In genomic region chr1:12339861-12340557, GRCh38 we compare ENCODE assay signal across 14 cellular contexts.
DNase-seq lines count a peak whose midpoint lies in the region; ATAC-seq and TF ChIP-seq lines count a peak whose summit lies in the region.
"Had no signal": no experiment of that assay in that cellular context is flagged by ENCODE, and none has a peak within 500 bp of the region (broad histone marks: within the 10 kb centered on the region; RNA-seq: fewer than 3 reads in every experiment).

No MANE protein-coding gene starts in this region.

- TF ChIP-seq CTCF in WERI-Rb-1 (IDR thresholded peaks at IDR 0.05; ENCODE audit: low read depth, low read length) (no peak), left lung (IDR thresholded peaks at IDR 0.05) (no peak), GM10266 (IDR thresholded peaks at IDR 0.05; ENCODE audit: control insufficient read depth, insufficient read depth, low read depth, missing control alignments) (no peak), lower lobe of right lung (IDR thresholded peaks at IDR 0.05) (no peak)

- H3K36me3 ChIP-seq in WERI-Rb-1 (peaks cover 4% of the 10 kb centered on the region), left lung (peaks cover 0 to 30% of the 10 kb centered on the region in 2 donors), lower lobe of right lung (peaks cover 48% of the 10 kb centered on the region)

- intact Hi-C loops in left lung (cut with DNase I), result no loop called here
- intact Hi-C loops in lower lobe of right lung (cut with DNase I), result no loop called here

- H3K4me3 ChIP-seq in WERI-Rb-1 (ENCODE audit: low read depth, low read length) (no peak overlapping the region; the same call in 1 of the 2 replicates), left lung (no peak overlapping the region), lower lobe of right lung (no peak overlapping the region)
- H3K4me3 ChIP-seq: SJSA1, testis had no signal

- H3K9me3 ChIP-seq in WERI-Rb-1 (ENCODE audit: severe bottlenecking) (no peaks in the 10 kb centered on the region), left lung (no peaks in the 10 kb centered on the region), lower lobe of right lung (no peaks in the 10 kb centered on the region)
- H3K9me3 ChIP-seq: SJSA1, testis had no signal

- H3K27me3 ChIP-seq in WERI-Rb-1 (ENCODE audit: insufficient read depth, low read depth, severe bottlenecking) (no peaks in the 10 kb centered on the region), left lung (no peaks in the 10 kb centered on the region), lower lobe of right lung (ENCODE audit: low read depth) (no peaks in the 10 kb centered on the region)
- H3K27me3 ChIP-seq: SJSA1, testis had no signal

- H3K4me1 ChIP-seq in left lung, result peaks cover 12 to 19% of the 10 kb centered on the region in 2 donors
- peaks cover 38% of the 10 kb centered on the region for H3K4me1 ChIP-seq in lower lobe of right lung
- H3K4me1 ChIP-seq: SJSA1 had no signal

- H3K27ac ChIP-seq in WERI-Rb-1, result peak overlapping the region; percentile 53
- no peak overlapping the region for H3K27ac ChIP-seq in left lung
- H3K27ac ChIP-seq in lower lobe of right lung, result no peak overlapping the region
- H3K27ac ChIP-seq: SJSA1 had no signal

- peak; percentile 40 for ATAC-seq in left lung
- ATAC-seq in lower lobe of right lung, result no peak

- DNase-seq in DMS153 (lab: John Stamatoyannopoulos, UW) (peak; percentile 72), NCI-H2081 (lab: John Stamatoyannopoulos, UW) (peak; percentile 47 to 67), WERI-Rb-1 (no peak), left lung (no peak), C1 segment of cervical spinal cord (lab: John Stamatoyannopoulos, UW) (no peak), GDM1 (lab: John Stamatoyannopoulos, UW) (no peak), GM10266 (ENCODE audit: extremely low spot score) (no peak), lower lobe of right lung (no peak)
- DNase-seq: activated CD4-positive, alpha-beta T cell treated with anti-CD3 and anti-CD28 coated beads, Interleukin-2, amount 10 ng/mL, durations not matched to agents 7 days and 5 days; activated naive CD4-positive, alpha-beta T cell treated with Interleukin-2 at 50 U/mL for 16 hours; cortex of kidney; left cardiac atrium; testis had no signal

Comparison
In these comparisons a context has a peak if more than half of its experiments do, and no peak if none do; other contexts are left out.
1. DNase-seq: peak in DMS153 (single experiment) and NCI-H2081 (2 of 2); none in WERI-Rb-1 (single experiment), left lung (0 of 2), C1 segment of cervical spinal cord (0 of 14), GDM1 (single experiment), GM10266 (single experiment) and lower lobe of right lung (single experiment).